ENCODE assay signal across 8 cellular contexts in the genomic region with DNA sequence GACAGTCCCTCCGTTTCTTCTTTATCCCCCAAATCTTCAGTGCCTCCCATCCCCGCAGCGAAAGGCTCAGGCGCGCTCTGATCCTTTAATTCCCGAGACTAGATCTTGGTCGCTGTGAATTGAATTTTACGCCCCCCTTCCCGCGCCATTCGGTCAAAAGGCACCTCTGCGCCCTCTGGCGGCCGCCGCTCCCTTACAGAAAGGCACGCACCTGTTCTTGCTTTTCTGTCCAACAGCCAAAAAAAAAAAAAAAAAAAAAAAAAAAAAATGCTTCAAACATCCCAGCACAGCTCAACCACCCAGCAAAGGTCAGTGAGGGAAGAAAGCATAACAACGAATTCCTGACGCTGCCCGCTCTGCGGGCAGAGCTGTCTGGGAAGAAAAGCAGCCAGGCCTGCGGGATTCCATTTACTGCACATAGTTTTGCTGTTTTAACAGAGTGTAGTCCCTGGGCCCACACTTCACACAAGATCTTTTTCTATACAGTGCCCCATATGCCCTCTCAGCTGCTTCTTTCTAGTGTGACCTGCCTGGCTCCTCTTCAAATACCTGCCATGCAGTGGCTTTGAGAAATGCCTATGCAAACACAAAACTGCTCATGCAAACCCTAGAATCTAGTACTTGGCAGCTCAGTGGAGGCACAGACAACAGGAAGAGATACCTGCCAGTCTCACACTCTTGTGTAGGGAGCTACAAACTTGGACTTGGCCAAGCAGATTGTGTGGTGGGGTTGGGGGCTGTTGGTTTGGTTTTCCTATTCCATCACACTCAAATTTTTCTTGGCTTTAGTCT. TPM values are rescaled to one million over a fixed set of nuclear protein-coding genes. Genes with fewer than 3 reads are reported as not detected.
DNase-seq lines count a peak whose midpoint lies in the region; ATAC-seq and TF ChIP-seq lines count a peak whose summit lies in the region.

No MANE protein-coding gene starts in this region.

- peak overlapping the region; percentile 88 for H3K4me3 Mint-ChIP-seq in HFFc6
- H3K4me3 Mint-ChIP-seq in central memory CD8-positive, alpha-beta T cell, result peak overlapping the region; percentile 88

- H3K27ac ChIP-seq in layer of hippocampus (ENCODE audit: low read depth, low read length), result peak overlapping the region; percentile 35

- TF ChIP-seq CTCF in HFFc6 (IDR thresholded peaks at IDR 0.05), result peak; percentile 89

- peaks cover 26% of the 10 kb centered on the region for H3K4me1 Mint-ChIP-seq in HFFc6 (ENCODE audit: low read depth)
- peaks cover 18% of the 10 kb centered on the region for H3K4me1 Mint-ChIP-seq in central memory CD8-positive, alpha-beta T cell

- no peak overlapping the region for H3K27ac Mint-ChIP-seq in HFFc6
- H3K27ac Mint-ChIP-seq in central memory CD8-positive, alpha-beta T cell (ENCODE audit: low read depth), result peak overlapping the region; percentile 75

- DNase-seq in Caki2 (ENCODE audit: low read depth) (peak; percentile 95), HFFc6 (peak; percentile 33), NCI-H345 (lab: John Stamatoyannopoulos, UW) (peak; percentile 63), epidermal melanocyte (ENCODE audit: insufficient read length, low spot score) (no peak)
- peak; percentile 82 for DNase-seq in activated CD4-positive, CD25-positive, alpha-beta regulatory T cell treated with anti-CD3 and anti-CD28 coated beads, Interleukin-2, amount 50 U/mL, for 72 hours
- peak; percentile 73 to 79 for DNase-seq in central memory CD8-positive, alpha-beta T cell (ENCODE audit: low spot score in 2 of 2)
- peak; percentile 78 for DNase-seq in stimulated activated CD4-positive, alpha-beta T cell treated with anti-CD3 and anti-CD28 coated beads, Interleukin-2, amount 100 ng/mL, for 4 hours (ENCODE audit: low read depth)

- H3K36me3 Mint-ChIP-seq in HFFc6 (ENCODE audit: low read depth), result peaks cover 5% of the 10 kb centered on the region; the same call in 1 of the 2 replicates
- H3K36me3 Mint-ChIP-seq in central memory CD8-positive, alpha-beta T cell (ENCODE audit: insufficient read depth), result peaks cover 17% of the 10 kb centered on the region

- in situ Hi-C loops in Caki2 (cut with HindIII; ENCODE audit: low pct_unique_long_range_greater_than_20kb, low sequenced_read_pairs), result no loop called here

- no peaks in the 10 kb centered on the region for H3K9me3 Mint-ChIP-seq in HFFc6
- H3K9me3 Mint-ChIP-seq in central memory CD8-positive, alpha-beta T cell, result no peaks in the 10 kb centered on the region

- H3K27me3 Mint-ChIP-seq in HFFc6 (ENCODE audit: insufficient read depth), result peaks cover 16% of the 10 kb centered on the region
- H3K27me3 Mint-ChIP-seq in central memory CD8-positive, alpha-beta T cell, result peaks cover 45% of the 10 kb centered on the region

- peak; percentile 34 for ATAC-seq in central memory CD8-positive, alpha-beta T cell (replicated peaks; ENCODE audit: extremely low read depth, poor library complexity, severe bottlenecking)

- H3K27me3 ChIP-seq in layer of hippocampus (ENCODE audit: control insufficient read depth, insufficient read depth, low read length), result peaks cover 19% of the 10 kb centered on the region

RNA-seq across cellular contexts. Expression of a gene that starts 1.3 kb away (rescaled TPM):
- 0.96 and 2.5 TPM in 2 replicates for total RNA-seq in Caki2 (2014; rRNA removed; shearing (Covaris generic); ENCODE audit: low replicate concordance)
- under 1 TPM in 3 of 6 experiments, not detected in 3; 0.11 to 0.14 (median 0.12) TPM for total RNA-seq in HFFc6 (2021; fragmentation: NEBNext Ultra II Directional; extraction: Animal tissue kit (Norgen Biotek cat#: 25700))

RNA-seq across cellular contexts. Expression of a gene that starts 11.3 kb away (rescaled TPM):
- not detected in 2 replicates for total RNA-seq in Caki2 (2014; rRNA removed; shearing (Covaris generic); ENCODE audit: low replicate concordance)
- total RNA-seq in HFFc6 (2021; fragmentation: NEBNext Ultra II Directional; extraction: Animal tissue kit (Norgen Biotek cat#: 25700)), result under 1 TPM in 1 of 6 experiments, not detected in 5; 0.14 TPM

RNA-seq across cellular contexts. Expression of a gene that starts 23.6 kb away (rescaled TPM):
- 1.4 TPM in 1 of 2 replicates, not detected in the other for total RNA-seq in Caki2 (2014; rRNA removed; shearing (Covaris generic); ENCODE audit: low replicate concordance)
- 1 to 10 TPM; 3.8 to 6.5 (median 5.4) TPM for total RNA-seq in HFFc6 (2021; fragmentation: NEBNext Ultra II Directional; extraction: Animal tissue kit (Norgen Biotek cat#: 25700))

RNA-seq across cellular contexts. Expression of a gene that starts 36.9 kb away (rescaled TPM):
- 7.5 and 13.6 TPM in 2 replicates for total RNA-seq in Caki2 (2014; rRNA removed; shearing (Covaris generic); ENCODE audit: low replicate concordance)
- 1 to 10 TPM; 4.4 to 7.1 (median 5.8) TPM for total RNA-seq in HFFc6 (2021; fragmentation: NEBNext Ultra II Directional; extraction: Animal tissue kit (Norgen Biotek cat#: 25700))
